In the genomic region with DNA sequence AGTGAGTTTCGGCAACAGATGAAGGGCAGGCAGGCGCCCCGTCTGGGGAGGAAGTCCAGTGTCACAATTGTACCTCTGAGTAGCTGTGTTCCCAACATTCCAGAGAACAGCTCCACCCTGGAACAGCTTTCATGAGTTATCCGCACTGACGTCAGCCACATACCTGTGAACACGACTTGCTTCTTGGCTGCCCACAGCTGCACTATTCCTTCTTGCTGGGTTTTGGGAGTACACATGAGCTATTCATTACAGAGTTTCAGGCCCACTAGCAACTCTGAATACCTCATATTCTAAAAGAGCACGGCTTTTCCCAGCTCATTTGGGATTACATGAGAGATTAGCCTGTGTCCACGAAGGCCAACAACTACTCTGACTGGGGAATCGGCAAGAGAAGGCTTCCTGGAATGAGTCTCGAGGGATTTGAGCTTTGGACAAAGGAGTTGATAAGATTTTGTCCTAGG, we compare ENCODE assay signal across 1 cellular context.
TF ChIP-seq lines count a peak whose summit lies in the region.

No MANE protein-coding gene starts in this region.

TF ChIP-seq in IMR-90, 13 proteins besides CTCF, POLR2A, EP300 and RAD21:
- no peak for TF ChIP-seq MXI1 (IDR thresholded peaks at IDR 0.05; ENCODE audit: borderline replicate concordance, low read depth, low read length)
- no peak for TF ChIP-seq MAFK (IDR thresholded peaks at IDR 0.05; ENCODE audit: low read depth, low read length)
- TF ChIP-seq, protein P1, sequence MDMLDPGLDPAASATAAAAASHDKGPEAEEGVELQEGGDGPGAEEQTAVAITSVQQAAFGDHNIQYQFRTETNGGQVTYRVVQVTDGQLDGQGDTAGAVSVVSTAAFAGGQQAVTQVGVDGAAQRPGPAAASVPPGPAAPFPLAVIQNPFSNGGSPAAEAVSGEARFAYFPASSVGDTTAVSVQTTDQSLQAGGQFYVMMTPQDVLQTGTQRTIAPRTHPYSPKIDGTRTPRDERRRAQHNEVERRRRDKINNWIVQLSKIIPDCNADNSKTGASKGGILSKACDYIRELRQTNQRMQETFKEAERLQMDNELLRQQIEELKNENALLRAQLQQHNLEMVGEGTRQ (IDR thresholded peaks at IDR 0.05; ENCODE audit: low read depth, low read length): no peak
- TF ChIP-seq NFE2L2 (IDR thresholded peaks at IDR 0.05; ENCODE audit: low read depth, low read length): no peak
- no peak for TF ChIP-seq CHD1 (IDR thresholded peaks at IDR 0.05; ENCODE audit: low read depth, low read length)
- TF ChIP-seq MAZ (IDR thresholded peaks at IDR 0.05; ENCODE audit: borderline replicate concordance, low read depth, low read length): no peak
- TF ChIP-seq BHLHE40 (IDR thresholded peaks at IDR 0.05; ENCODE audit: low read depth, low read length): no peak
- no peak for TF ChIP-seq RCOR1 (IDR thresholded peaks at IDR 0.05; ENCODE audit: insufficient replicate concordance, low read length)
- TF ChIP-seq SMC3 (IDR thresholded peaks at IDR 0.05; ENCODE audit: low read depth, low read length): no peak
- TF ChIP-seq CEBPB (IDR thresholded peaks at IDR 0.05; ENCODE audit: low read depth, low read length): no peak
- TF ChIP-seq, protein P2, sequence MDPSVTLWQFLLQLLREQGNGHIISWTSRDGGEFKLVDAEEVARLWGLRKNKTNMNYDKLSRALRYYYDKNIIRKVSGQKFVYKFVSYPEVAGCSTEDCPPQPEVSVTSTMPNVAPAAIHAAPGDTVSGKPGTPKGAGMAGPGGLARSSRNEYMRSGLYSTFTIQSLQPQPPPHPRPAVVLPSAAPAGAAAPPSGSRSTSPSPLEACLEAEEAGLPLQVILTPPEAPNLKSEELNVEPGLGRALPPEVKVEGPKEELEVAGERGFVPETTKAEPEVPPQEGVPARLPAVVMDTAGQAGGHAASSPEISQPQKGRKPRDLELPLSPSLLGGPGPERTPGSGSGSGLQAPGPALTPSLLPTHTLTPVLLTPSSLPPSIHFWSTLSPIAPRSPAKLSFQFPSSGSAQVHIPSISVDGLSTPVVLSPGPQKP (IDR thresholded peaks at IDR 0.05; ENCODE audit: borderline replicate concordance, low read depth, low read length): no peak
TF ChIP-seq in IMR-90: peak in this region for 0.
